Comparison of ENCODE assay signal across 15 cellular contexts in the genomic region with DNA sequence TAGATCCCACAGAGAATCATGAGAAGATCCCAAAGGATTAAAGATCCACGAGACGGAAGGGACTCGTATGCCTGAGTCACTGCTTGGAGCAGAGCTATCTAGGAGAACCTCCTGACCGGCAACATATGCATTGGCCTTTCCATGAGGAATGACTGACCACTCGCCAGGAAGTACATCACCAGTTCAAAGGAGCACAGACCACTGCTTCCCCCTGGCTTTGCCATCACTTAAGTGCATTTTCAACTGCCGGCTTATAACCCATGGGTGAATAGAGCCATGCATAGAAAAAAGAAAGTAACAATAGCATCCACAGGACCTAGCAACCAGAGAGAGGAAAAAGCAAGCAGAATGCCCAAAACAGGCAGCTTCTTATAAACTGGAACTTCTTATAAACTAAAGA.
DNase-seq lines count a peak whose midpoint lies in the region; ATAC-seq and TF ChIP-seq lines count a peak whose summit lies in the region.
"Had no signal": no experiment of that assay in that cellular context is flagged by ENCODE, and none has a peak within 500 bp of the region (broad histone marks: within the 10 kb centered on the region; RNA-seq: fewer than 3 reads in every experiment).

No MANE protein-coding gene starts in this region.

- H3K9me3 Mint-ChIP-seq in activated CD4-positive, alpha-beta T cell treated with anti-CD3 and anti-CD28 coated beads, Interleukin-2, amount 10 ng/mL, durations not matched to agents 24 days and 14 days, result no peaks in the 10 kb centered on the region
- H3K9me3 Mint-ChIP-seq in activated CD4-positive, alpha-beta T cell treated with anti-CD3 and anti-CD28 coated beads for 36 hours (ENCODE audit: low read depth), result no peaks in the 10 kb centered on the region
- no peaks in the 10 kb centered on the region for H3K9me3 Mint-ChIP-seq in WTC11

- H3K4me1 Mint-ChIP-seq in activated CD4-positive, alpha-beta T cell treated with anti-CD3 and anti-CD28 coated beads, Interleukin-2, amount 10 ng/mL, durations not matched to agents 24 days and 14 days, result no peaks in the 10 kb centered on the region
- H3K4me1 Mint-ChIP-seq in activated CD4-positive, alpha-beta T cell treated with anti-CD3 and anti-CD28 coated beads for 36 hours, result no peaks in the 10 kb centered on the region
- H3K4me1 Mint-ChIP-seq in WTC11, result no peaks in the 10 kb centered on the region

- H3K27me3 Mint-ChIP-seq in activated CD4-positive, alpha-beta T cell treated with anti-CD3 and anti-CD28 coated beads, Interleukin-2, amount 10 ng/mL, durations not matched to agents 24 days and 14 days, result peaks cover 10% of the 10 kb centered on the region
- H3K27me3 Mint-ChIP-seq in activated CD4-positive, alpha-beta T cell treated with anti-CD3 and anti-CD28 coated beads for 36 hours, result peaks cover 3% of the 10 kb centered on the region
- no peaks in the 10 kb centered on the region for H3K27me3 Mint-ChIP-seq in WTC11 (ENCODE audit: low read depth)

- H3K27ac Mint-ChIP-seq in activated CD4-positive, alpha-beta T cell treated with anti-CD3 and anti-CD28 coated beads, Interleukin-2, amount 10 ng/mL, durations not matched to agents 24 days and 14 days, result no peak overlapping the region
- no peak overlapping the region for H3K27ac Mint-ChIP-seq in activated CD4-positive, alpha-beta T cell treated with anti-CD3 and anti-CD28 coated beads for 36 hours
- no peak overlapping the region for H3K27ac Mint-ChIP-seq in WTC11

- no peak overlapping the region for H3K4me3 ChIP-seq in fibroblast of mammary gland (ENCODE audit: control insufficient read depth, low read depth, low read length)
- H3K4me3 ChIP-seq: MG63 had no signal

- ATAC-seq in activated CD4-positive, alpha-beta T cell treated with anti-CD3 and anti-CD28 coated beads for 36 hours, result no peak
- ATAC-seq in WTC11 (peak; percentile 69), GM19452 (IDR thresholded peaks at IDR 0.05; ENCODE audit: unreplicated experiment) (no peak)

- intact Hi-C loops in activated CD4-positive, alpha-beta T cell treated with anti-CD3 and anti-CD28 coated beads, Interleukin-2, amount 10 ng/mL, durations not matched to agents 24 days and 14 days (cut with micrococcal nuclease), result no loop called here
- intact Hi-C loops in activated CD4-positive, alpha-beta T cell treated with anti-CD3 and anti-CD28 coated beads for 36 hours (cut with DNase I, micrococcal nuclease), result no loop called here

- peak; percentile 30 for DNase-seq in activated CD4-positive, alpha-beta T cell treated with anti-CD3 and anti-CD28 coated beads, Interleukin-2, amount 10 ng/mL, durations not matched to agents 24 days and 14 days
- DNase-seq in activated CD4-positive, alpha-beta T cell treated with anti-CD3 and anti-CD28 coated beads for 36 hours, result no peak
- no peak for DNase-seq in WTC11 (ENCODE audit: low spot score)
- DNase-seq in fibroblast of mammary gland (ENCODE audit: low read depth), result peak; percentile 10
- DNase-seq in NCI-H2081 treated with DMSO at 0.1 percent for 48 hours (lab: John Stamatoyannopoulos, UW), result no peak
- no peak for DNase-seq in stimulated activated CD4-positive, alpha-beta T cell treated with anti-CD3 and anti-CD28 coated beads, Interleukin-2, amount 100 ng/mL, for 48 hours
- DNase-seq in RKO (ENCODE audit: low spot score), result no peak
- DNase-seq: C1 segment of cervical spinal cord, EL, MG63, NCI-H1092 treated with DMSO at 0.1 percent for 48 hours, NCI-H187 treated with DMSO at 0.1 percent for 48 hours, NCI-H510A, NCI-H82 had no signal

- CTCF ChIA-PET in activated CD4-positive, alpha-beta T cell treated with anti-CD3 and anti-CD28 coated beads for 36 hours (lab: Charles Lee), result interaction anchor here (1.1 kb wide), 1 partner anchor 24 kb away, joined by 4 read pairs; no protein-coding TSS in a partner anchor
- CTCF ChIA-PET in WTC11 (lab: Charles Lee), result no interaction called here

- no peak overlapping the region for H3K4me3 Mint-ChIP-seq in activated CD4-positive, alpha-beta T cell treated with anti-CD3 and anti-CD28 coated beads, Interleukin-2, amount 10 ng/mL, durations not matched to agents 24 days and 14 days
- no peak overlapping the region for H3K4me3 Mint-ChIP-seq in activated CD4-positive, alpha-beta T cell treated with anti-CD3 and anti-CD28 coated beads for 36 hours
- no peak overlapping the region for H3K4me3 Mint-ChIP-seq in WTC11

- no peaks in the 10 kb centered on the region for H3K36me3 Mint-ChIP-seq in activated CD4-positive, alpha-beta T cell treated with anti-CD3 and anti-CD28 coated beads, Interleukin-2, amount 10 ng/mL, durations not matched to agents 24 days and 14 days (ENCODE audit: low read depth)
- no peaks in the 10 kb centered on the region for H3K36me3 Mint-ChIP-seq in activated CD4-positive, alpha-beta T cell treated with anti-CD3 and anti-CD28 coated beads for 36 hours (ENCODE audit: low read depth)
- H3K36me3 Mint-ChIP-seq in WTC11, result no peaks in the 10 kb centered on the region

- POLR2A ChIA-PET in activated CD4-positive, alpha-beta T cell treated with anti-CD3 and anti-CD28 coated beads for 36 hours (lab: Charles Lee), result no interaction called here
- POLR2A ChIA-PET in WTC11 (lab: Charles Lee), result no interaction called here

- TF ChIP-seq CTCF in WTC11 (IDR thresholded peaks at IDR 0.05), result no peak
- TF ChIP-seq CTCF in fibroblast of mammary gland (conservative IDR thresholded peaks at IDR 0.05; ENCODE audit: control insufficient read depth, insufficient read depth, low read depth, low read length), result no peak

TF ChIP-seq in WTC11, 78 proteins besides CTCF, POLR2A, EP300 and RAD21:
- TF ChIP-seq, protein P1, sequence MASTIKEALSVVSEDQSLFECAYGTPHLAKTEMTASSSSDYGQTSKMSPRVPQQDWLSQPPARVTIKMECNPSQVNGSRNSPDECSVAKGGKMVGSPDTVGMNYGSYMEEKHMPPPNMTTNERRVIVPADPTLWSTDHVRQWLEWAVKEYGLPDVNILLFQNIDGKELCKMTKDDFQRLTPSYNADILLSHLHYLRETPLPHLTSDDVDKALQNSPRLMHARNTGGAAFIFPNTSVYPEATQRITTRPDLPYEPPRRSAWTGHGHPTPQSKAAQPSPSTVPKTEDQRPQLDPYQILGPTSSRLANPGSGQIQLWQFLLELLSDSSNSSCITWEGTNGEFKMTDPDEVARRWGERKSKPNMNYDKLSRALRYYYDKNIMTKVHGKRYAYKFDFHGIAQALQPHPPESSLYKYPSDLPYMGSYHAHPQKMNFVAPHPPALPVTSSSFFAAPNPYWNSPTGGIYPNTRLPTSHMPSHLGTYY (CRISPR knock-in tag; IDR thresholded peaks at IDR 0.05), result no peak
- TF ChIP-seq, protein P2, sequence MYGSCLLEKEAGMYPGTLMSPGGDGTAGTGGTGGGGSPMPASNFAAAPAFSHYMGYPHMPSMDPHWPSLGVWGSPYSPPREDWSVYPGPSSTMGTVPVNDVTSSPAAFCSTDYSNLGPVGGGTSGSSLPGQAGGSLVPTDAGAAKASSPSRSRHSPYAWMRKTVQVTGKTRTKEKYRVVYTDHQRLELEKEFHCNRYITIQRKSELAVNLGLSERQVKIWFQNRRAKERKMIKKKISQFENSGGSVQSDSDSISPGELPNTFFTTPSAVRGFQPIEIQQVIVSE (CRISPR knock-in tag; IDR thresholded peaks at IDR 0.05; ENCODE audit: borderline replicate concordance), result no peak
- TF ChIP-seq ZBTB21 (CRISPR knock-in tag; IDR thresholded peaks at IDR 0.05; ENCODE audit: borderline replicate concordance), result no peak
- no peak for TF ChIP-seq JUN (CRISPR knock-in tag; IDR thresholded peaks at IDR 0.05)
- TF ChIP-seq JAZF1 (CRISPR knock-in tag; IDR thresholded peaks at IDR 0.05), result no peak
- no peak for TF ChIP-seq PRRX2 (CRISPR knock-in tag; IDR thresholded peaks at IDR 0.05)
- no peak for TF ChIP-seq GRHL2 (CRISPR knock-in tag; IDR thresholded peaks at IDR 0.05; ENCODE audit: insufficient replicate concordance, severe bottlenecking)
- TF ChIP-seq ATF1 (CRISPR knock-in tag; IDR thresholded peaks at IDR 0.05), result no peak
- TF ChIP-seq, protein P3, sequence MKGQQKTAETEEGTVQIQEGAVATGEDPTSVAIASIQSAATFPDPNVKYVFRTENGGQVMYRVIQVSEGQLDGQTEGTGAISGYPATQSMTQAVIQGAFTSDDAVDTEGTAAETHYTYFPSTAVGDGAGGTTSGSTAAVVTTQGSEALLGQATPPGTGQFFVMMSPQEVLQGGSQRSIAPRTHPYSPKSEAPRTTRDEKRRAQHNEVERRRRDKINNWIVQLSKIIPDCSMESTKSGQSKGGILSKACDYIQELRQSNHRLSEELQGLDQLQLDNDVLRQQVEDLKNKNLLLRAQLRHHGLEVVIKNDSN (CRISPR knock-in tag; IDR thresholded peaks at IDR 0.05), result no peak
- no peak for TF ChIP-seq KAT7 (CRISPR knock-in tag; IDR thresholded peaks at IDR 0.05; ENCODE audit: borderline replicate concordance)
- no peak for TF ChIP-seq NFYB (CRISPR knock-in tag; conservative IDR thresholded peaks at IDR 0.05; ENCODE audit: low read depth)
- TF ChIP-seq ELF4 (CRISPR knock-in tag; IDR thresholded peaks at IDR 0.05; ENCODE audit: low read depth), result no peak
- no peak for TF ChIP-seq RELA (CRISPR knock-in tag; IDR thresholded peaks at IDR 0.05; ENCODE audit: borderline replicate concordance)
- TF ChIP-seq, protein P4, sequence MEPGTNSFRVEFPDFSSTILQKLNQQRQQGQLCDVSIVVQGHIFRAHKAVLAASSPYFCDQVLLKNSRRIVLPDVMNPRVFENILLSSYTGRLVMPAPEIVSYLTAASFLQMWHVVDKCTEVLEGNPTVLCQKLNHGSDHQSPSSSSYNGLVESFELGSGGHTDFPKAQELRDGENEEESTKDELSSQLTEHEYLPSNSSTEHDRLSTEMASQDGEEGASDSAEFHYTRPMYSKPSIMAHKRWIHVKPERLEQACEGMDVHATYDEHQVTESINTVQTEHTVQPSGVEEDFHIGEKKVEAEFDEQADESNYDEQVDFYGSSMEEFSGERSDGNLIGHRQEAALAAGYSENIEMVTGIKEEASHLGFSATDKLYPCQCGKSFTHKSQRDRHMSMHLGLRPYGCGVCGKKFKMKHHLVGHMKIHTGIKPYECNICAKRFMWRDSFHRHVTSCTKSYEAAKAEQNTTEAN (CRISPR knock-in tag; IDR thresholded peaks at IDR 0.05), result no peak
- TF ChIP-seq ZNF396 (CRISPR knock-in tag; IDR thresholded peaks at IDR 0.05; ENCODE audit: borderline replicate concordance), result no peak
- no peak for TF ChIP-seq NFE2L1 (CRISPR knock-in tag; IDR thresholded peaks at IDR 0.05)
- no peak for TF ChIP-seq IRF2 (CRISPR knock-in tag; IDR thresholded peaks at IDR 0.05; ENCODE audit: borderline replicate concordance, low read depth)
- TF ChIP-seq, protein P5, sequence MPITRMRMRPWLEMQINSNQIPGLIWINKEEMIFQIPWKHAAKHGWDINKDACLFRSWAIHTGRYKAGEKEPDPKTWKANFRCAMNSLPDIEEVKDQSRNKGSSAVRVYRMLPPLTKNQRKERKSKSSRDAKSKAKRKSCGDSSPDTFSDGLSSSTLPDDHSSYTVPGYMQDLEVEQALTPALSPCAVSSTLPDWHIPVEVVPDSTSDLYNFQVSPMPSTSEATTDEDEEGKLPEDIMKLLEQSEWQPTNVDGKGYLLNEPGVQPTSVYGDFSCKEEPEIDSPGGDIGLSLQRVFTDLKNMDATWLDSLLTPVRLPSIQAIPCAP (CRISPR knock-in tag; IDR thresholded peaks at IDR 0.05), result no peak
- TF ChIP-seq ZNF671 (CRISPR knock-in tag; IDR thresholded peaks at IDR 0.05), result no peak

Comparison
In these comparisons a context has a peak if more than half of its experiments do, and no peak if none do; other contexts are left out.
1. DNase-seq: peak in activated CD4-positive, alpha-beta T cell treated with anti-CD3 and anti-CD28 coated beads, Interleukin-2, amount 10 ng/mL, durations not matched to agents 24 days and 14 days (single experiment) and fibroblast of mammary gland (single experiment); none in activated CD4-positive, alpha-beta T cell treated with anti-CD3 and anti-CD28 coated beads for 36 hours (single experiment), WTC11 (single experiment), NCI-H2081 treated with DMSO at 0.1 percent for 48 hours (single experiment), stimulated activated CD4-positive, alpha-beta T cell treated with anti-CD3 and anti-CD28 coated beads, Interleukin-2, amount 100 ng/mL, for 48 hours (0 of 2) and RKO (single experiment).